Comparison of ENCODE assay signal across 37 cellular contexts in genomic region chr1:156316909-156317308, GRCh38. TPM values are rescaled to one million over a fixed set of nuclear protein-coding genes. Genes with fewer than 3 reads are reported as not detected.
"Had no signal": no experiment of that assay in that cellular context is flagged by ENCODE, and none has a peak within 500 bp of the region (broad histone marks: within the 10 kb centered on the region; RNA-seq: fewer than 3 reads in every experiment).

No MANE protein-coding gene starts in this region.

- H3K27ac ChIP-seq: brain microvascular endothelial cell, esophagus muscularis mucosa, foreskin keratinocyte, gastrocnemius medialis, heart left ventricle, VCaP had no signal

- ATAC-seq: activated T-cell treated with anti-CD3 and anti-CD28 coated beads, Interleukin-2, amount 50 U/mL, for 72 hours; effector memory CD8-positive, alpha-beta T cell; foreskin keratinocyte; gastrocnemius medialis; heart left ventricle; WTC11 had no signal

- H3K4me1 Mint-ChIP-seq: activated CD4-positive, alpha-beta memory T cell treated with anti-CD3 and anti-CD28 coated beads, Interleukin-2, amount 10 ng/mL, durations not matched to agents 7 days and 5 days; activated CD4-positive, alpha-beta T cell treated with anti-CD3 and anti-CD28 coated beads, Interleukin-2, amount 10 ng/mL, durations not matched to agents 7 days and 5 days; WTC11 had no signal

- H3K9me3 ChIP-seq: esophagus muscularis mucosa, gastrocnemius medialis, heart left ventricle had no signal

- H3K4me3 ChIP-seq: esophagus muscularis mucosa, gastrocnemius medialis, heart left ventricle had no signal

- H3K27me3 ChIP-seq: brain microvascular endothelial cell, esophagus muscularis mucosa, foreskin keratinocyte, gastrocnemius medialis, heart left ventricle had no signal

- H3K9me3 Mint-ChIP-seq: activated CD4-positive, alpha-beta memory T cell treated with anti-CD3 and anti-CD28 coated beads, Interleukin-2, amount 10 ng/mL, durations not matched to agents 7 days and 5 days; activated CD4-positive, alpha-beta T cell treated with anti-CD3 and anti-CD28 coated beads, Interleukin-2, amount 10 ng/mL, durations not matched to agents 7 days and 5 days; activated T-cell treated with anti-CD3 and anti-CD28 coated beads, Interleukin-2, amount 50 U/mL, for 24 hours; activated T-cell treated with anti-CD3 and anti-CD28 coated beads, Interleukin-2, amount 50 U/mL, for 72 hours; effector memory CD8-positive, alpha-beta T cell; WTC11 had no signal

- H3K4me1 ChIP-seq: esophagus muscularis mucosa, foreskin keratinocyte, gastrocnemius medialis, heart left ventricle had no signal

- H3K27ac Mint-ChIP-seq: activated CD4-positive, alpha-beta memory T cell treated with anti-CD3 and anti-CD28 coated beads, Interleukin-2, amount 10 ng/mL, durations not matched to agents 7 days and 5 days; activated CD4-positive, alpha-beta T cell treated with anti-CD3 and anti-CD28 coated beads, Interleukin-2, amount 10 ng/mL, durations not matched to agents 7 days and 5 days; activated naive CD8-positive, alpha-beta T cell; activated T-cell treated with anti-CD3 and anti-CD28 coated beads, Interleukin-2, amount 50 U/mL, for 24 hours; activated T-cell treated with anti-CD3 and anti-CD28 coated beads, Interleukin-2, amount 50 U/mL, for 72 hours; effector memory CD8-positive, alpha-beta T cell; WTC11 had no signal

- H3K4me3 Mint-ChIP-seq: activated CD4-positive, alpha-beta memory T cell treated with anti-CD3 and anti-CD28 coated beads, Interleukin-2, amount 10 ng/mL, durations not matched to agents 7 days and 5 days; activated CD4-positive, alpha-beta T cell treated with anti-CD3 and anti-CD28 coated beads, Interleukin-2, amount 10 ng/mL, durations not matched to agents 7 days and 5 days; activated naive CD8-positive, alpha-beta T cell; activated T-cell treated with anti-CD3 and anti-CD28 coated beads, Interleukin-2, amount 50 U/mL, for 24 hours; activated T-cell treated with anti-CD3 and anti-CD28 coated beads, Interleukin-2, amount 50 U/mL, for 72 hours; effector memory CD8-positive, alpha-beta T cell; WTC11 had no signal

- H3K27me3 Mint-ChIP-seq: activated CD4-positive, alpha-beta memory T cell treated with anti-CD3 and anti-CD28 coated beads, Interleukin-2, amount 10 ng/mL, durations not matched to agents 7 days and 5 days; activated CD4-positive, alpha-beta T cell treated with anti-CD3 and anti-CD28 coated beads, Interleukin-2, amount 10 ng/mL, durations not matched to agents 7 days and 5 days; activated naive CD8-positive, alpha-beta T cell; activated T-cell treated with anti-CD3 and anti-CD28 coated beads, Interleukin-2, amount 50 U/mL, for 24 hours; effector memory CD8-positive, alpha-beta T cell had no signal

- DNase-seq: activated CD4-positive, alpha-beta memory T cell treated with anti-CD3 and anti-CD28 coated beads, Interleukin-2, amount 10 ng/mL, durations not matched to agents 7 days and 5 days; activated CD4-positive, alpha-beta T cell treated with anti-CD3 and anti-CD28 coated beads for 1 hour; activated CD4-positive, alpha-beta T cell treated with anti-CD3 and anti-CD28 coated beads for 4 hours; activated CD4-positive, alpha-beta T cell treated with anti-CD3 and anti-CD28 coated beads, Interleukin-2, amount 10 ng/mL, durations not matched to agents 7 days and 5 days; activated CD4-positive, alpha-beta T cell treated with anti-CD3 and anti-CD28 coated beads, Interleukin-2, amount 50 U/mL, for 4 hours; activated CD8-positive, alpha-beta memory T cell treated with anti-CD3 and anti-CD28 coated beads, Interleukin-2, amount 50 U/mL, for 48 hours; activated effector memory CD4-positive, alpha-beta T cell treated with Interleukin-2 at 50 U/mL for 16 hours; activated gamma-delta T cell treated with Interleukin-2 at 50 U/mL for 16 hours; activated naive CD4-positive, alpha-beta T cell treated with anti-CD3 and anti-CD28 coated beads, Interleukin-2, amount 50 U/mL, for 16 hours; activated naive CD4-positive, alpha-beta T cell treated with Interleukin-2 at 50 U/mL for 16 hours; activated T-cell treated with anti-CD3 and anti-CD28 coated beads for 4 hours; activated T-cell treated with anti-CD3 and anti-CD28 coated beads, Interleukin-2, amount 50 U/mL, for 24 hours; activated T-cell treated with anti-CD3 and anti-CD28 coated beads, Interleukin-2, amount 50 U/mL, for 72 hours; amniotic stem cell; anterior cingulate cortex; brain microvascular endothelial cell; caudate nucleus; cortex of kidney; dermis blood vessel endothelial cell; effector CD4-positive, alpha-beta T cell; effector memory CD8-positive, alpha-beta T cell; erythroblast; foreskin keratinocyte; gastrocnemius medialis; glutamatergic neuron; heart left ventricle; T-helper 2 cell had no signal

- FAIRE-seq: astrocyte, colon, TTC549 had no signal

RNA-seq across cellular contexts. Expression of gene VHLL, which starts 17.8 kb away (rescaled TPM):
- total RNA-seq: activated CD4-positive, alpha-beta memory T cell treated with anti-CD3 and anti-CD28 coated beads, Interleukin-2, amount 10 ng/mL, durations not matched to agents 7 days and 5 days; chondrocyte; dermis blood vessel endothelial cell; esophagus muscularis mucosa; foreskin keratinocyte; gastrocnemius medialis; heart left ventricle; T-helper 1 cell treated with Interleukin-12 subunit alpha and Interleukin-12 subunit beta and Interleukin-4 antibody, amounts not matched to agents 30 ng/mL and 1 ng/mL, for 36 hours; WTC11 had no signal
- polyA plus RNA-seq: adipose tissue, foreskin keratinocyte, heart left ventricle had no signal

RNA-seq across cellular contexts. Expression of gene TSACC, which starts 21.4 kb away (rescaled TPM):
- total RNA-seq: chondrocyte; dermis blood vessel endothelial cell; esophagus muscularis mucosa; gastrocnemius medialis; T-helper 1 cell treated with Interleukin-12 subunit alpha and Interleukin-12 subunit beta and Interleukin-4 antibody, amounts not matched to agents 30 ng/mL and 1 ng/mL, for 36 hours had no signal
- polyA plus RNA-seq: heart left ventricle had no signal
